In genomic region chr4:1504786-1505500, GRCh38 we compare ENCODE assay signal across 26 cellular contexts.
DNase-seq lines count a peak whose midpoint lies in the region; ATAC-seq and TF ChIP-seq lines count a peak whose summit lies in the region.
"Had no signal": no experiment of that assay in that cellular context is flagged by ENCODE, and none has a peak within 500 bp of the region (broad histone marks: within the 10 kb centered on the region; RNA-seq: fewer than 3 reads in every experiment).

No MANE protein-coding gene starts in this region.

- no peak overlapping the region for H3K9ac ChIP-seq in endodermal cell (ENCODE audit: extremely low read depth, low read length, poor library complexity, severe bottlenecking)
- H3K9ac ChIP-seq in mammary epithelial cell (ENCODE audit: insufficient read depth, low read length) = no peak overlapping the region

- no peak for TF ChIP-seq CTCF in endodermal cell (conservative IDR thresholded peaks at IDR 0.05)
- no peak for TF ChIP-seq CTCF in osteocyte (IDR thresholded peaks at IDR 0.05)
- no peak for TF ChIP-seq CTCF in mammary epithelial cell (conservative IDR thresholded peaks at IDR 0.05 in 1 of 2, IDR thresholded peaks at IDR 0.05 in 1 of 2; ENCODE audit: extremely low read depth in 1 of 2, insufficient read depth in 1 of 2, low read depth in 1 of 2, low read length in 2 of 2)

- no peaks in the 10 kb centered on the region for H4K20me1 ChIP-seq in mammary epithelial cell (ENCODE audit: insufficient read depth, low read length)

- H3K4me1 Mint-ChIP-seq in endodermal cell = no peaks in the 10 kb centered on the region
- no peaks in the 10 kb centered on the region for H3K4me1 Mint-ChIP-seq in osteocyte (ENCODE audit: unreplicated experiment)

- H3K4me3 Mint-ChIP-seq in endodermal cell (no peak overlapping the region), osteocyte (ENCODE audit: unreplicated experiment) (no peak overlapping the region)

- ATAC-seq in HG03565 (IDR thresholded peaks at IDR 0.05; ENCODE audit: unreplicated experiment) (no peak), HG02852 (IDR thresholded peaks at IDR 0.05; ENCODE audit: unreplicated experiment) (no peak)
- ATAC-seq: left colon, mucosa of descending colon, psoas muscle had no signal

- peak; percentile 6 for DNase-seq in A172 (ENCODE audit: low spot score)
- peak; percentile 15 for DNase-seq in M059J (ENCODE audit: low read depth)
- peak; percentile 11 for DNase-seq in endodermal cell
- peak; percentile 51 for DNase-seq in osteocyte (ENCODE audit: extremely low spot score, unreplicated experiment)
- no peak for DNase-seq in mammary epithelial cell
- DNase-seq in NCI-H1105 treated with DMSO at 0.1 percent for 48 hours (lab: John Stamatoyannopoulos, UW) = no peak
- DNase-seq: activated CD4-positive, alpha-beta T cell treated with anti-CD3 and anti-CD28 coated beads, Interleukin-2, amount 50 U/mL, for 4 hours; activated CD8-positive, alpha-beta memory T cell treated with anti-CD3 and anti-CD28 coated beads, Interleukin-2, amount 50 U/mL, for 4 hours; effector CD4-positive, alpha-beta T cell; foreskin fibroblast; Kasumi-1; NCI-H1092 treated with DMSO at 0.1 percent for 48 hours; NCI-H1930; NCI-H226; NCI-H774; stimulated activated CD8-positive, alpha-beta memory T cell treated with anti-CD3 and anti-CD28 coated beads, Interleukin-4, amount 100 ng/mL, for 48 hours; T-helper 9 cell had no signal

- H3K4me2 ChIP-seq in mammary epithelial cell (ENCODE audit: insufficient read depth, low read depth, low read length) = no peak overlapping the region

- dilution Hi-C loops in mammary epithelial cell (cut with HindIII; ENCODE audit: low sequenced_read_pairs) = loop anchor here (5.0 kb wide), 1 partner anchor 148 kb away; no protein-coding TSS in a partner anchor

- H3K27me3 ChIP-seq in endodermal cell (ENCODE audit: control insufficient read depth, insufficient read depth, low read length, poor library complexity, severe bottlenecking) = peaks cover 1% of the 10 kb centered on the region
- no peaks in the 10 kb centered on the region for H3K27me3 ChIP-seq in mammary epithelial cell (ENCODE audit: insufficient read depth, low read length)
- H3K27me3 ChIP-seq: vagina had no signal

- H3K4me1 ChIP-seq in endodermal cell (ENCODE audit: control insufficient read depth, insufficient read depth, low read length) (no peaks in the 10 kb centered on the region), mammary epithelial cell (ENCODE audit: insufficient read depth, low read length) (no peaks in the 10 kb centered on the region)
- H3K4me1 ChIP-seq: psoas muscle, vagina had no signal

- H3K27ac Mint-ChIP-seq in endodermal cell (no peak overlapping the region), osteocyte (ENCODE audit: unreplicated experiment) (no peak overlapping the region)
- H3K27ac Mint-ChIP-seq: activated T-helper 2 cell treated with anti-CD3 and anti-CD28 coated beads, Interferon-gamma antibody, Interleukin-2, Interleukin-4, amounts not matched to agents 10 μg/mL and 5 μg/mL and 100 μg/mL, durations not matched to agents 14 hours and 24 hours and 36 hours had no signal

- no peaks in the 10 kb centered on the region for H3K9me3 ChIP-seq in endodermal cell (ENCODE audit: control insufficient read depth, low read length)
- H3K9me3 ChIP-seq in mammary epithelial cell (replicated peaks; ENCODE audit: insufficient read depth, low read length) = no peaks in the 10 kb centered on the region
- H3K9me3 ChIP-seq: mucosa of descending colon, psoas muscle, vagina had no signal

- CTCF ChIA-PET in mammary epithelial cell (lab: Charles Lee; ENCODE audit: low non-redundant PET) = no interaction called here

- H3K27ac ChIP-seq in endodermal cell (ENCODE audit: low read depth, low read length) = no peak overlapping the region
- H3K27ac ChIP-seq in mammary epithelial cell (ENCODE audit: insufficient read depth, low read depth, low read length) = no peak overlapping the region
- H3K27ac ChIP-seq: C4-2B, psoas muscle, RWPE1, vagina had no signal

- no peaks in the 10 kb centered on the region for H3K36me3 Mint-ChIP-seq in endodermal cell (ENCODE audit: low read depth)
- no peaks in the 10 kb centered on the region for H3K36me3 Mint-ChIP-seq in osteocyte (ENCODE audit: unreplicated experiment)

- no peaks in the 10 kb centered on the region for H3K79me2 ChIP-seq in mammary epithelial cell (ENCODE audit: insufficient read depth, low read length)

- H3K4me3 ChIP-seq in endodermal cell (ENCODE audit: low read length) (no peak overlapping the region), mammary epithelial cell (replicated peaks in 1 of 3; ENCODE audit: insufficient read depth in 1 of 3, low read depth in 2 of 3, low read length in 3 of 3) (no peak overlapping the region)
- H3K4me3 ChIP-seq: mucosa of descending colon, psoas muscle, vagina had no signal

- H3K36me3 ChIP-seq in endodermal cell (ENCODE audit: control insufficient read depth, insufficient read depth, low read length) (no peaks in the 10 kb centered on the region), mammary epithelial cell (ENCODE audit: insufficient read depth, low read length) (no peaks in the 10 kb centered on the region)
- H3K36me3 ChIP-seq: vagina had no signal

- H3K27me3 Mint-ChIP-seq in endodermal cell (ENCODE audit: insufficient read depth) (peaks cover 2% of the 10 kb centered on the region), osteocyte (ENCODE audit: unreplicated experiment) (peaks cover 16% of the 10 kb centered on the region)

- in situ Hi-C loops in mammary epithelial cell (cut with MboI; ENCODE audit: low sequenced_read_pairs in 2 of 2) = no loop called here

- intact Hi-C loops in mammary epithelial cell (cut with micrococcal nuclease) = no loop called here

- no peak overlapping the region for H2AFZ ChIP-seq in mammary epithelial cell (ENCODE audit: low read depth, low read length)

- BruUV-seq in mammary epithelial cell (replicated peaks; lab: Mats Ljungman, UMichigan) = no TSS peak

- WGBS in endodermal cell (ENCODE audit: insufficient coverage in 1 of 2, insufficient read length in 1 of 2), 2 experiments = 90 to 95% methylated on average over 7 to 12 of the region's 12 CpGs
- 73% methylated on average over 7 of the region's 12 CpGs for WGBS in mammary epithelial cell (ENCODE audit: low coverage, missing lambda C conversion rate)

- H3K9me3 Mint-ChIP-seq in endodermal cell (no peaks in the 10 kb centered on the region), osteocyte (ENCODE audit: unreplicated experiment) (no peaks in the 10 kb centered on the region)
- H3K9me3 Mint-ChIP-seq: activated T-helper 2 cell treated with anti-CD3 and anti-CD28 coated beads, Interferon-gamma antibody, Interleukin-2, Interleukin-4, amounts not matched to agents 10 μg/mL and 5 μg/mL and 100 μg/mL, durations not matched to agents 14 hours and 24 hours and 36 hours had no signal

Comparison
In these comparisons a context has a peak if more than half of its experiments do, and no peak if none do; other contexts are left out.
1. DNase-seq: peak in A172 (single experiment), M059J (single experiment), endodermal cell (single experiment) and osteocyte (single experiment); none in mammary epithelial cell (single experiment) and NCI-H1105 treated with DMSO at 0.1 percent for 48 hours (single experiment).